ENCODE assay signal across 22 cellular contexts in the genomic region with DNA sequence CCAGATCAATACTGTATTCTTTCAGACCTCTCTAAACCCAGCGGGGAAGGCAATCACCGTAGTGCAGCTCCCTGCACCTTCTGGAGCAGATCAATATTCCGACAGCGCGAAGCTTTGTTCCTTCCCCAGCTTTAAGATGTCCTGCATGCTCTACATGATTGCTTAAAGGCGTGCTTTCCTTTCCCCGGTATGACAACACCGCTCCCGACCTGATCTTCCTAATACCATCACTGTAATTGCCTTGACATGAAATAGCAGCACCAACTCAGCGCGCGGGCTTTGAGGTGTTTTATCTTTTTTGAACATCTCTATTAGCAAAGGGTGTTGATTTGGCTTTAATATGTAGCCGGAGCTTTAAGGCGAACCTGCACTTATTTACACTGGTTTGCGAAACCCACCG.
"Had no signal": no experiment of that assay in that cellular context is flagged by ENCODE, and none has a peak within 500 bp of the region (broad histone marks: within the 10 kb centered on the region; RNA-seq: fewer than 3 reads in every experiment).

No MANE protein-coding gene starts in this region.

- H3K27ac Mint-ChIP-seq: activated CD4-positive, alpha-beta memory T cell treated with anti-CD3 and anti-CD28 coated beads for 36 hours; activated CD4-positive, alpha-beta T cell treated with anti-CD3 and anti-CD28 coated beads, Interleukin-2, amount 10 ng/mL, durations not matched to agents 7 days and 5 days; activated naive CD4-positive, alpha-beta T cell treated with anti-CD3 and anti-CD28 coated beads for 36 hours; activated naive CD8-positive, alpha-beta T cell treated with anti-CD3 and anti-CD28 coated beads for 36 hours; activated T-helper 17 cell treated with anti-CD3 and anti-CD28 coated beads, Interleukin-2, amount 50 U/mL, for 72 hours; T-helper 1 cell treated with Interleukin-12 subunit alpha and Interleukin-12 subunit beta and Interleukin-4 antibody, amounts not matched to agents 30 μg/mL and 1 μg/mL, for 36 hours had no signal

- DNase-seq: activated CD4-positive, alpha-beta memory T cell treated with anti-CD3 and anti-CD28 coated beads for 36 hours; activated CD4-positive, alpha-beta T cell treated with anti-CD3 and anti-CD28 coated beads, Interleukin-2, amount 10 ng/mL, durations not matched to agents 7 days and 5 days; activated CD4-positive, CD25-positive, alpha-beta regulatory T cell treated with anti-CD3 and anti-CD28 coated beads, Interleukin-2, amount 50 U/mL, for 72 hours; activated CD8-positive, alpha-beta memory T cell treated with anti-CD3 and anti-CD28 coated beads for 24 hours; activated gamma-delta T cell; activated naive CD4-positive, alpha-beta T cell treated with anti-CD3 and anti-CD28 coated beads for 36 hours; activated naive CD8-positive, alpha-beta T cell treated with anti-CD3 and anti-CD28 coated beads for 36 hours; activated T-cell treated with anti-CD3 and anti-CD28 coated beads, Interleukin-2, amount 50 U/mL, for 48 hours; brain microvascular endothelial cell; Kasumi-1; KBM-7; NCI-H1105 treated with DMSO at 0.1 percent for 48 hours; NCI-H146; NCI-H187 treated with DMSO at 0.1 percent for 48 hours; NCI-H2081 treated with DMSO at 0.1 percent for 48 hours; NCI-H226; NCI-H526; Peyer's patch; Right ventricle myocardium superior; SW 1271 had no signal

- H3K4me1 Mint-ChIP-seq: activated CD4-positive, alpha-beta T cell treated with anti-CD3 and anti-CD28 coated beads, Interleukin-2, amount 10 ng/mL, durations not matched to agents 7 days and 5 days; activated naive CD8-positive, alpha-beta T cell treated with anti-CD3 and anti-CD28 coated beads for 36 hours; activated T-helper 17 cell treated with anti-CD3 and anti-CD28 coated beads, Interleukin-2, amount 50 U/mL, for 72 hours had no signal

- H3K9me3 Mint-ChIP-seq: activated CD4-positive, alpha-beta T cell treated with anti-CD3 and anti-CD28 coated beads, Interleukin-2, amount 10 ng/mL, durations not matched to agents 7 days and 5 days had no signal

- H3K36me3 Mint-ChIP-seq: activated CD4-positive, alpha-beta memory T cell treated with anti-CD3 and anti-CD28 coated beads for 36 hours; activated naive CD8-positive, alpha-beta T cell treated with anti-CD3 and anti-CD28 coated beads for 36 hours had no signal

- H3K27me3 Mint-ChIP-seq: activated CD4-positive, alpha-beta memory T cell treated with anti-CD3 and anti-CD28 coated beads for 36 hours; activated CD4-positive, alpha-beta T cell treated with anti-CD3 and anti-CD28 coated beads, Interleukin-2, amount 10 ng/mL, durations not matched to agents 7 days and 5 days; activated T-helper 17 cell treated with anti-CD3 and anti-CD28 coated beads, Interleukin-2, amount 50 U/mL, for 72 hours had no signal

- H3K4me3 Mint-ChIP-seq: activated CD4-positive, alpha-beta memory T cell treated with anti-CD3 and anti-CD28 coated beads for 36 hours; activated CD4-positive, alpha-beta T cell treated with anti-CD3 and anti-CD28 coated beads, Interleukin-2, amount 10 ng/mL, durations not matched to agents 7 days and 5 days; activated naive CD4-positive, alpha-beta T cell treated with anti-CD3 and anti-CD28 coated beads for 36 hours; activated naive CD8-positive, alpha-beta T cell treated with anti-CD3 and anti-CD28 coated beads for 36 hours; activated T-helper 17 cell treated with anti-CD3 and anti-CD28 coated beads, Interleukin-2, amount 50 U/mL, for 72 hours; T-helper 1 cell treated with Interleukin-12 subunit alpha and Interleukin-12 subunit beta and Interleukin-4 antibody, amounts not matched to agents 30 μg/mL and 1 μg/mL, for 36 hours had no signal
